Comparison of ENCODE assay signal across 10 cellular contexts in the genomic region with DNA sequence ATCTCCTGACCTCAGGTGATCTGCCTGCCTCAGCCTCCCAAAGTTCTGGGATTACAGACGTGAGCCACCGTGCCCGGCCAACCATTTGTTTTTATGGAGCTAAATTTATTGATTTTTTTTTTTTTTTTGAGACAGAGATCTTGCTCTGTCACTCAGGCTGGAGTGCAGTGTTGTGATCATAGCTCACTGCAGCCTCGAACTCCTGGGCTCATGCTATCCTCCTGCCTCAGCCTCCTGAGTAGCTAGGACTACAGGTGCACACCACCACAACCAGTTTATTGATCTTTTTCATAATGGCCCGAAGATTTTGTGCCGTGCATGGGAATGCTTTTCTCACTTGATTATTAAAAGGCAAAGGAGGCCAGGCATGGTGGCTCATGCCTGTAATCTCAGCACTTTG. TPM values are rescaled to one million over a fixed set of nuclear protein-coding genes. Genes with fewer than 3 reads are reported as not detected.
"Had no signal": no experiment of that assay in that cellular context is flagged by ENCODE, and none has a peak within 500 bp of the region (broad histone marks: within the 10 kb centered on the region; RNA-seq: fewer than 3 reads in every experiment).

No MANE protein-coding gene starts in this region.

RNA-seq across cellular contexts. Expression of gene MMP9, which starts 19.9 kb away (rescaled TPM):
- total RNA-seq: lung microvascular endothelial cell, mesothelial cell of epicardium, myocyte had no signal
- polyA plus RNA-seq: naive thymus-derived CD4-positive, alpha-beta T cell had no signal

RNA-seq across cellular contexts. Expression of gene SLC12A5, which starts 40.2 kb away (rescaled TPM):
- total RNA-seq: kidney epithelial cell; left lobe of liver; left ventricle myocardium inferior; lower leg skin; myocyte; naive thymus-derived CD4-positive, alpha-beta T cell had no signal
- polyA plus RNA-seq: keratinocyte; lung; naive thymus-derived CD4-positive, alpha-beta T cell had no signal
